ENCODE assay signal across 16 cellular contexts in genomic region chr15:35427091-35427490, GRCh38.
DNase-seq lines count a peak whose midpoint lies in the region; ATAC-seq and TF ChIP-seq lines count a peak whose summit lies in the region.
"Had no signal": no experiment of that assay in that cellular context is flagged by ENCODE, and none has a peak within 500 bp of the region (broad histone marks: within the 10 kb centered on the region; RNA-seq: fewer than 3 reads in every experiment).

No MANE protein-coding gene starts in this region.

- BruUV-seq in A673 (replicated peaks; lab: Mats Ljungman, UMichigan) = no TSS peak

- no peaks in the 10 kb centered on the region for H3K27me3 Mint-ChIP-seq in activated CD8-positive, alpha-beta T cell treated with anti-CD3 and anti-CD28 coated beads, Interleukin-2, amount 10 ng/mL, durations not matched to agents 7 days and 5 days (ENCODE audit: low read depth)

- POLR2A ChIA-PET in A673 (lab: Charles Lee; ENCODE audit: low non-redundant PET) = interaction anchor here (0.7 kb wide), 1 partner anchor 159 kb away, joined by 6 read pairs; no protein-coding TSS in a partner anchor
- POLR2A ChIA-PET in activated CD8-positive, alpha-beta T cell treated with anti-CD3 and anti-CD28 coated beads, Interleukin-2, amount 10 ng/mL, durations not matched to agents 7 days and 5 days (lab: Charles Lee) = no interaction called here

- peaks cover 3% of the 10 kb centered on the region for H3K4me1 ChIP-seq in A673 (ENCODE audit: insufficient read depth, low read length, poor library complexity, severe bottlenecking)
- H3K4me1 ChIP-seq: right atrium auricular region, uterus had no signal

- H3K27me3 ChIP-seq in A673 (replicated peaks; ENCODE audit: insufficient read depth, low read depth, low read length, poor library complexity) (no peaks in the 10 kb centered on the region), kidney epithelial cell (ENCODE audit: control insufficient read depth, insufficient read depth, low read length) (no peaks in the 10 kb centered on the region)
- H3K27me3 ChIP-seq: BE2C, right atrium auricular region, uterus had no signal

- intact Hi-C loops in A673 (cut with micrococcal nuclease; ENCODE audit: unreplicated experiment) = no loop called here

- TF ChIP-seq CTCF in A673 (conservative IDR thresholded peaks at IDR 0.05; ENCODE audit: low read depth, low read length) (no peak), HFF-Myc (IDR thresholded peaks at IDR 0.05; ENCODE audit: low read depth, low read length, missing control alignments) (no peak), astrocyte of the spinal cord (IDR thresholded peaks at IDR 0.05; ENCODE audit: low read depth, low read length) (no peak), kidney epithelial cell (IDR thresholded peaks at IDR 0.05; ENCODE audit: insufficient read depth, low read length, poor library complexity, severe bottlenecking) (no peak)

- no peak overlapping the region for H3K27ac Mint-ChIP-seq in activated CD8-positive, alpha-beta T cell treated with anti-CD3 and anti-CD28 coated beads, Interleukin-2, amount 10 ng/mL, durations not matched to agents 7 days and 5 days

- no peak for ATAC-seq in activated CD8-positive, alpha-beta T cell treated with anti-CD3 and anti-CD28 coated beads, Interleukin-2, amount 10 ng/mL, durations not matched to agents 7 days and 5 days

- H3K9me3 Mint-ChIP-seq in activated CD8-positive, alpha-beta T cell treated with anti-CD3 and anti-CD28 coated beads, Interleukin-2, amount 10 ng/mL, durations not matched to agents 7 days and 5 days (ENCODE audit: insufficient read depth) = peaks cover 5% of the 10 kb centered on the region

- H3K27ac ChIP-seq in A673 (ENCODE audit: low read depth, low read length, poor library complexity, severe bottlenecking) = no peak overlapping the region
- H3K27ac ChIP-seq: right atrium auricular region had no signal

- DNase-seq in A673 (ENCODE audit: low spot score) = peak; percentile 63
- peak; percentile 43 for DNase-seq in HFF-Myc (ENCODE audit: extremely low read depth, low read depth)
- peak; percentile 68 for DNase-seq in astrocyte of the spinal cord (ENCODE audit: low read depth, low spot score)
- DNase-seq in kidney epithelial cell (ENCODE audit: low read depth) = peak; percentile 44
- no peak for DNase-seq in stimulated activated CD4-positive, alpha-beta T cell treated with anti-CD3 and anti-CD28 coated beads, Interleukin-12 subunit alpha, Interleukin-12 subunit beta, amount 100 ng/mL, for 4 hours
- no peak for DNase-seq in NCI-H1092 (lab: John Stamatoyannopoulos, UW)
- DNase-seq in NAMALWA (ENCODE audit: low spot score) = no peak
- DNase-seq in activated CD8-positive, alpha-beta T cell treated with anti-CD3 and anti-CD28 coated beads, Interleukin-2, amount 10 ng/mL, durations not matched to agents 7 days and 5 days = no peak
- DNase-seq: activated CD8-positive, alpha-beta memory T cell treated with anti-CD3 and anti-CD28 coated beads, Interleukin-2, amount 50 U/mL, for 48 hours; anterior cingulate cortex; BE2C; NCI-H1417 treated with DMSO at 0.1 percent for 48 hours; T-helper 9 cell; uterus had no signal

- no peak overlapping the region for H3K4me3 Mint-ChIP-seq in activated CD8-positive, alpha-beta T cell treated with anti-CD3 and anti-CD28 coated beads, Interleukin-2, amount 10 ng/mL, durations not matched to agents 7 days and 5 days

- H3K4me1 Mint-ChIP-seq in activated CD8-positive, alpha-beta T cell treated with anti-CD3 and anti-CD28 coated beads, Interleukin-2, amount 10 ng/mL, durations not matched to agents 7 days and 5 days (ENCODE audit: low read depth) = no peaks in the 10 kb centered on the region

- H3K36me3 Mint-ChIP-seq in activated CD8-positive, alpha-beta T cell treated with anti-CD3 and anti-CD28 coated beads, Interleukin-2, amount 10 ng/mL, durations not matched to agents 7 days and 5 days (ENCODE audit: low read depth) = no peaks in the 10 kb centered on the region

- H3K4me3 ChIP-seq in A673 (ENCODE audit: low read depth, low read length, poor library complexity, severe bottlenecking) = no peak overlapping the region
- no peak overlapping the region for H3K4me3 ChIP-seq in HFF-Myc (replicated peaks; ENCODE audit: low read depth, low read length)
- no peak overlapping the region for H3K4me3 ChIP-seq in astrocyte of the spinal cord (ENCODE audit: low read depth, low read length)
- H3K4me3 ChIP-seq in kidney epithelial cell (ENCODE audit: low read depth, low read length) = no peak overlapping the region
- H3K4me3 ChIP-seq: HAP-1, right atrium auricular region, uterus had no signal

- CTCF ChIA-PET in A673 (lab: Charles Lee) = no interaction called here
- CTCF ChIA-PET in activated CD8-positive, alpha-beta T cell treated with anti-CD3 and anti-CD28 coated beads, Interleukin-2, amount 10 ng/mL, durations not matched to agents 7 days and 5 days (lab: Charles Lee) = interaction anchor here (2.3 kb wide), 1 partner anchor 17 kb away, joined by 13 read pairs; no protein-coding TSS in a partner anchor

- in situ Hi-C loops in astrocyte of the spinal cord (cut with HindIII; ENCODE audit: low sequenced_read_pairs) = no loop called here

- H3K36me3 ChIP-seq in A673 (ENCODE audit: insufficient read depth, low read length, poor library complexity, severe bottlenecking) = no peaks in the 10 kb centered on the region
- no peaks in the 10 kb centered on the region for H3K36me3 ChIP-seq in kidney epithelial cell (ENCODE audit: control insufficient read depth, insufficient read depth, low read length)
- H3K36me3 ChIP-seq: BE2C, HAP-1, right atrium auricular region, uterus had no signal

- H3K9me3 ChIP-seq in A673 (ENCODE audit: low read depth, low read length, poor library complexity, severe bottlenecking) = peaks cover 6% of the 10 kb centered on the region
- H3K9me3 ChIP-seq: BE2C, HAP-1, right atrium auricular region, uterus had no signal

Comparison
In these comparisons a context has a peak if more than half of its experiments do, and no peak if none do; other contexts are left out.
1. DNase-seq: peak in A673 (single experiment), HFF-Myc (single experiment), astrocyte of the spinal cord (single experiment) and kidney epithelial cell (single experiment); none in stimulated activated CD4-positive, alpha-beta T cell treated with anti-CD3 and anti-CD28 coated beads, Interleukin-12 subunit alpha, Interleukin-12 subunit beta, amount 100 ng/mL, for 4 hours (single experiment), NCI-H1092 (single experiment), NAMALWA (single experiment) and activated CD8-positive, alpha-beta T cell treated with anti-CD3 and anti-CD28 coated beads, Interleukin-2, amount 10 ng/mL, durations not matched to agents 7 days and 5 days (single experiment).